ENCODE assay signal across 29 cellular contexts in genomic region chr16:50534091-50534490, GRCh38. TPM values are rescaled to one million over a fixed set of nuclear protein-coding genes. Genes with fewer than 3 reads are reported as not detected.
"Had no signal": no experiment of that assay in that cellular context is flagged by ENCODE, and none has a peak within 500 bp of the region (broad histone marks: within the 10 kb centered on the region; RNA-seq: fewer than 3 reads in every experiment).

No MANE protein-coding gene starts in this region.

- FAIRE-seq: colon, endothelial cell of umbilical vein, islet of Langerhans, pancreas had no signal

- H3K4me3 ChIP-seq: esophagus squamous epithelium, heart right ventricle, lung, mucosa of descending colon, pancreas, right lobe of liver, smooth muscle cell, stomach, thyroid gland had no signal

- H3K9me3 ChIP-seq: neutrophil, pancreas, right lobe of liver, thyroid gland had no signal

- H3K4me1 ChIP-seq: heart right ventricle, stomach, thyroid gland had no signal

- H3K27me3 ChIP-seq: pancreas, right lobe of liver, stomach, thyroid gland had no signal

- ATAC-seq: heart right ventricle; left colon; mucosa of descending colon; natural killer cell treated with Interleukin-12 subunit alpha and Interleukin-12 subunit beta and Interleukin-15 and Interleukin-18, amount 100 ng/mL, for 72 hours; pancreas; right lobe of liver; stimulated activated effector memory CD8-positive, alpha-beta T cell treated with anti-CD3 and anti-CD28 coated beads, Interleukin-12 subunit alpha, Interleukin-12 subunit beta, amount 100 ng/mL, for 72 hours had no signal

- DNase-seq: effector memory CD4-positive, alpha-beta T cell; esophagus squamous epithelium; foreskin melanocyte; glutamatergic neuron; heart right ventricle; hippocampal formation; kidney glomerular epithelial cell; left colon; mesenchymal stem cell; mucosa of descending colon; naive B cell; retina; stimulated activated CD4-positive, alpha-beta T cell treated with anti-CD3 and anti-CD28 coated beads, Interleukin-2, amount 100 ng/mL, for 24 hours; stimulated activated CD4-positive, alpha-beta T cell treated with anti-CD3 and anti-CD28 coated beads, Interleukin-4, amount 100 ng/mL, for 24 hours; stimulated activated naive CD4-positive, alpha-beta T cell treated with Interleukin-2 at 50 U/mL for 16 hours; stomach; thyroid gland; trophoblast cell had no signal

- H3K36me3 ChIP-seq: esophagus squamous epithelium, heart right ventricle, neutrophil, pancreas, right lobe of liver, stomach, thyroid gland had no signal

- H3K4me2 ChIP-seq: smooth muscle cell had no signal

- H3K27ac ChIP-seq: esophagus squamous epithelium, heart right ventricle, neutrophil, pancreas, right lobe of liver, stomach, thyroid gland had no signal

RNA-seq across cellular contexts. Expression of gene NKD1, which starts 14.1 kb away (rescaled TPM):
- total RNA-seq: endothelial cell of umbilical vein, epithelial cell of proximal tubule had no signal
- polyA plus RNA-seq: endothelial cell of umbilical vein had no signal
